In genomic region chr20:53829706-53830521, GRCh38 we compare ENCODE assay signal across 1 cellular context.
A peak's percentile ranks its signal among the peaks of the same experiment; 100 is the strongest.
TF ChIP-seq lines count a peak whose summit lies in the region.

No MANE protein-coding gene starts in this region.

TF ChIP-seq in HEK293, 187 proteins besides CTCF, POLR2A, EP300 and RAD21 (continued from another document and continues in another):
- no peak for TF ChIP-seq ZNF658 (tag by site-specific recombination; IDR thresholded peaks at IDR 0.05)
- TF ChIP-seq KLF17 (tag by site-specific recombination; IDR thresholded peaks at IDR 0.05): no peak
- no peak; the same call in 1 of the 2 replicates for TF ChIP-seq ZNF449 (tag by site-specific recombination; IDR thresholded peaks at IDR 0.05)
- TF ChIP-seq ZNF112 (tag by site-specific recombination; IDR thresholded peaks at IDR 0.05): no peak
- no peak for TF ChIP-seq ZNF324 (tag by site-specific recombination; IDR thresholded peaks at IDR 0.05)
- no peak for TF ChIP-seq ZNF148 (tag by site-specific recombination; IDR thresholded peaks at IDR 0.05; ENCODE audit: borderline replicate concordance)
- no peak for TF ChIP-seq REST (tag by site-specific recombination; IDR thresholded peaks at IDR 0.05)
- no peak for TF ChIP-seq ZNF560 (tag by site-specific recombination; IDR thresholded peaks at IDR 0.05; ENCODE audit: borderline replicate concordance)
- TF ChIP-seq ZNF629 (tag by site-specific recombination; IDR thresholded peaks at IDR 0.05): peak; percentile 38
- 0 out of 2 replicates have a peak, but pooled peaks have one; percentile 46 for TF ChIP-seq KLF10 (tag by site-specific recombination; IDR thresholded peaks at IDR 0.05)
- TF ChIP-seq KLF1 (tag by site-specific recombination; IDR thresholded peaks at IDR 0.05): no peak
- TF ChIP-seq PRDM4 (tag by site-specific recombination; IDR thresholded peaks at IDR 0.05): peak; percentile 76
- no peak for TF ChIP-seq ZNF48 (tag by site-specific recombination; IDR thresholded peaks at IDR 0.05)
- no peak for TF ChIP-seq ZNF677 (tag by site-specific recombination; IDR thresholded peaks at IDR 0.05)
- no peak for TF ChIP-seq ZNF214 (tag by site-specific recombination; IDR thresholded peaks at IDR 0.05; ENCODE audit: borderline replicate concordance)
- TF ChIP-seq ZNF473 (tag by site-specific recombination; IDR thresholded peaks at IDR 0.05): no peak
- no peak for TF ChIP-seq ZBTB48 (tag by site-specific recombination; IDR thresholded peaks at IDR 0.05)
- no peak for TF ChIP-seq TRIM28 (IDR thresholded peaks at IDR 0.05; ENCODE audit: borderline replicate concordance, low read length)
- TF ChIP-seq ZBTB11 (tag by site-specific recombination; conservative IDR thresholded peaks at IDR 0.05; ENCODE audit: low read depth): no peak
- no peak for TF ChIP-seq RBAK (tag by site-specific recombination; IDR thresholded peaks at IDR 0.05)
- TF ChIP-seq KLF7 (tag by site-specific recombination; IDR thresholded peaks at IDR 0.05; ENCODE audit: borderline replicate concordance): no peak
- TF ChIP-seq ZNF692 (tag by site-specific recombination; IDR thresholded peaks at IDR 0.05): no peak
- peak; percentile 81; the same call in 1 of the 2 replicates for TF ChIP-seq ZNF561 (tag by site-specific recombination; IDR thresholded peaks at IDR 0.05; ENCODE audit: borderline replicate concordance)
- TF ChIP-seq SETDB1 (IDR thresholded peaks at IDR 0.05; ENCODE audit: insufficient read length, low read length): no peak
- TF ChIP-seq REPIN1 (tag by site-specific recombination; IDR thresholded peaks at IDR 0.05; ENCODE audit: low read depth): no peak
- no peak; the same call in 1 of the 2 replicates for TF ChIP-seq PATZ1 (tag by site-specific recombination; IDR thresholded peaks at IDR 0.05)
- no peak for TF ChIP-seq ZNF140 (tag by site-specific recombination; IDR thresholded peaks at IDR 0.05)
- no peak for TF ChIP-seq ZNF184 (tag by site-specific recombination; IDR thresholded peaks at IDR 0.05)
- TF ChIP-seq ZNF155 (tag by site-specific recombination; IDR thresholded peaks at IDR 0.05): no peak
- TF ChIP-seq ZBTB10 (tag by site-specific recombination; IDR thresholded peaks at IDR 0.05): no peak
- no peak for TF ChIP-seq ZNF416 (tag by site-specific recombination; IDR thresholded peaks at IDR 0.05)
- no peak for TF ChIP-seq ZNF146 (tag by site-specific recombination; IDR thresholded peaks at IDR 0.05)
- TF ChIP-seq ZFP41 (tag by site-specific recombination; IDR thresholded peaks at IDR 0.05; ENCODE audit: borderline replicate concordance): no peak
- TF ChIP-seq ZNF701 (tag by site-specific recombination; IDR thresholded peaks at IDR 0.05): no peak
- TF ChIP-seq ZNF621 (tag by site-specific recombination; IDR thresholded peaks at IDR 0.05): no peak
- no peak for TF ChIP-seq ZNF157 (tag by site-specific recombination; IDR thresholded peaks at IDR 0.05)
- no peak for TF ChIP-seq OVOL3 (tag by site-specific recombination; IDR thresholded peaks at IDR 0.05)
- TF ChIP-seq ZNF624 (tag by site-specific recombination; IDR thresholded peaks at IDR 0.05): no peak
- no peak for TF ChIP-seq ZNF768 (tag by site-specific recombination; IDR thresholded peaks at IDR 0.05)
